In genomic region chr6:147222160-147222838, GRCh38 we compare ENCODE assay signal across 1 cellular context.
A peak's percentile ranks its signal among the peaks of the same experiment; 100 is the strongest.
TF ChIP-seq lines count a peak whose summit lies in the region.

No MANE protein-coding gene starts in this region.

TF ChIP-seq in K562, 482 proteins besides CTCF, POLR2A, EP300 and RAD21 (continued from another document and continues in another):
- TF ChIP-seq, protein P1, sequence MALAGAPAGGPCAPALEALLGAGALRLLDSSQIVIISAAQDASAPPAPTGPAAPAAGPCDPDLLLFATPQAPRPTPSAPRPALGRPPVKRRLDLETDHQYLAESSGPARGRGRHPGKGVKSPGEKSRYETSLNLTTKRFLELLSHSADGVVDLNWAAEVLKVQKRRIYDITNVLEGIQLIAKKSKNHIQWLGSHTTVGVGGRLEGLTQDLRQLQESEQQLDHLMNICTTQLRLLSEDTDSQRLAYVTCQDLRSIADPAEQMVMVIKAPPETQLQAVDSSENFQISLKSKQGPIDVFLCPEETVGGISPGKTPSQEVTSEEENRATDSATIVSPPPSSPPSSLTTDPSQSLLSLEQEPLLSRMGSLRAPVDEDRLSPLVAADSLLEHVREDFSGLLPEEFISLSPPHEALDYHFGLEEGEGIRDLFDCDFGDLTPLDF (CRISPR knock-in tag; IDR thresholded peaks at IDR 0.05), result no peak
- no peak for TF ChIP-seq MXI1 (IDR thresholded peaks at IDR 0.05; ENCODE audit: low read depth, low read length)
- peak; percentile 7; the same call in 1 of the 2 replicates for TF ChIP-seq LCOR (CRISPR knock-in tag; IDR thresholded peaks at IDR 0.05)
- TF ChIP-seq SUPT5H (IDR thresholded peaks at IDR 0.05), result 0 out of 2 replicates have a peak, but pooled peaks have one; percentile 8
- no peak for TF ChIP-seq YBX1 (IDR thresholded peaks at IDR 0.05)
- no peak for TF ChIP-seq RBFOX2 (IDR thresholded peaks at IDR 0.05; ENCODE audit: low read depth, low read length)
- no peak for TF ChIP-seq RNF219 (CRISPR knock-in tag; IDR thresholded peaks at IDR 0.05)
- TF ChIP-seq RHOXF2B (CRISPR knock-in tag; conservative IDR thresholded peaks at IDR 0.05), result no peak
- no peak for TF ChIP-seq ATF1 (CRISPR knock-in tag; IDR thresholded peaks at IDR 0.05)
- 0 out of 2 replicates have a peak, but pooled peaks have one; percentile 28 for TF ChIP-seq ATF1 (tag; IDR thresholded peaks at IDR 0.05)
- TF ChIP-seq ZBTB33 (CRISPR knock-in tag; IDR thresholded peaks at IDR 0.05), result 0 out of 2 replicates have a peak, but pooled peaks have one; percentile 12
- no peak for TF ChIP-seq POLR3A (IDR thresholded peaks at IDR 0.05; ENCODE audit: borderline replicate concordance, extremely low read depth, insufficient read depth, insufficient read length)
- TF ChIP-seq POLR2AphosphoS2 (IDR thresholded peaks at IDR 0.05; ENCODE audit: low read length), result no peak
- no peak for TF ChIP-seq NR2C1 (IDR thresholded peaks at IDR 0.05)
- TF ChIP-seq NR2C1 (tag; IDR thresholded peaks at IDR 0.05), result peak; percentile 42; the same call in 1 of the 2 replicates
- no peak for TF ChIP-seq MTF1 (CRISPR knock-in tag; IDR thresholded peaks at IDR 0.05; ENCODE audit: borderline replicate concordance)
- TF ChIP-seq ZNF561 (CRISPR knock-in tag; conservative IDR thresholded peaks at IDR 0.05), result 0 out of 2 replicates have a peak, but pooled peaks have one; percentile 60
- no peak for TF ChIP-seq ZNF785 (CRISPR knock-in tag; IDR thresholded peaks at IDR 0.05)
- TF ChIP-seq SREBF2 (CRISPR knock-in tag; IDR thresholded peaks at IDR 0.05), result no peak
- no peak for TF ChIP-seq KAT8 (IDR thresholded peaks at IDR 0.05; ENCODE audit: low read depth)
- peak; percentile 40; the same call in 1 of the 2 replicates for TF ChIP-seq BRD4 (IDR thresholded peaks at IDR 0.05)
- TF ChIP-seq, protein P2, sequence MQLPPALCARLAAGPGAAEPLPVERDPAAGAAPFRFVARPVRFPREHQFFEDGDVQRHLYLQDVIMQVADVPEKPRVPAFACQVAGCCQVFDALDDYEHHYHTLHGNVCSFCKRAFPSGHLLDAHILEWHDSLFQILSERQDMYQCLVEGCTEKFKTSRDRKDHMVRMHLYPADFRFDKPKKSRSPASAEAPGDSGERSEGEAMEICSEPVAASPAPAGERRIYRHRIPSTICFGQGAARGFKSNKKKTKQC (CRISPR knock-in tag; IDR thresholded peaks at IDR 0.05), result no peak
- no peak for TF ChIP-seq ZNF12 (CRISPR knock-in tag; IDR thresholded peaks at IDR 0.05)
- no peak for TF ChIP-seq RBM15 (IDR thresholded peaks at IDR 0.05; ENCODE audit: insufficient read depth, low read length)
- TF ChIP-seq SMAD1 (IDR thresholded peaks at IDR 0.05; ENCODE audit: low read depth, low read length, partially characterized antibody), result no peak
- TF ChIP-seq, protein P3, sequence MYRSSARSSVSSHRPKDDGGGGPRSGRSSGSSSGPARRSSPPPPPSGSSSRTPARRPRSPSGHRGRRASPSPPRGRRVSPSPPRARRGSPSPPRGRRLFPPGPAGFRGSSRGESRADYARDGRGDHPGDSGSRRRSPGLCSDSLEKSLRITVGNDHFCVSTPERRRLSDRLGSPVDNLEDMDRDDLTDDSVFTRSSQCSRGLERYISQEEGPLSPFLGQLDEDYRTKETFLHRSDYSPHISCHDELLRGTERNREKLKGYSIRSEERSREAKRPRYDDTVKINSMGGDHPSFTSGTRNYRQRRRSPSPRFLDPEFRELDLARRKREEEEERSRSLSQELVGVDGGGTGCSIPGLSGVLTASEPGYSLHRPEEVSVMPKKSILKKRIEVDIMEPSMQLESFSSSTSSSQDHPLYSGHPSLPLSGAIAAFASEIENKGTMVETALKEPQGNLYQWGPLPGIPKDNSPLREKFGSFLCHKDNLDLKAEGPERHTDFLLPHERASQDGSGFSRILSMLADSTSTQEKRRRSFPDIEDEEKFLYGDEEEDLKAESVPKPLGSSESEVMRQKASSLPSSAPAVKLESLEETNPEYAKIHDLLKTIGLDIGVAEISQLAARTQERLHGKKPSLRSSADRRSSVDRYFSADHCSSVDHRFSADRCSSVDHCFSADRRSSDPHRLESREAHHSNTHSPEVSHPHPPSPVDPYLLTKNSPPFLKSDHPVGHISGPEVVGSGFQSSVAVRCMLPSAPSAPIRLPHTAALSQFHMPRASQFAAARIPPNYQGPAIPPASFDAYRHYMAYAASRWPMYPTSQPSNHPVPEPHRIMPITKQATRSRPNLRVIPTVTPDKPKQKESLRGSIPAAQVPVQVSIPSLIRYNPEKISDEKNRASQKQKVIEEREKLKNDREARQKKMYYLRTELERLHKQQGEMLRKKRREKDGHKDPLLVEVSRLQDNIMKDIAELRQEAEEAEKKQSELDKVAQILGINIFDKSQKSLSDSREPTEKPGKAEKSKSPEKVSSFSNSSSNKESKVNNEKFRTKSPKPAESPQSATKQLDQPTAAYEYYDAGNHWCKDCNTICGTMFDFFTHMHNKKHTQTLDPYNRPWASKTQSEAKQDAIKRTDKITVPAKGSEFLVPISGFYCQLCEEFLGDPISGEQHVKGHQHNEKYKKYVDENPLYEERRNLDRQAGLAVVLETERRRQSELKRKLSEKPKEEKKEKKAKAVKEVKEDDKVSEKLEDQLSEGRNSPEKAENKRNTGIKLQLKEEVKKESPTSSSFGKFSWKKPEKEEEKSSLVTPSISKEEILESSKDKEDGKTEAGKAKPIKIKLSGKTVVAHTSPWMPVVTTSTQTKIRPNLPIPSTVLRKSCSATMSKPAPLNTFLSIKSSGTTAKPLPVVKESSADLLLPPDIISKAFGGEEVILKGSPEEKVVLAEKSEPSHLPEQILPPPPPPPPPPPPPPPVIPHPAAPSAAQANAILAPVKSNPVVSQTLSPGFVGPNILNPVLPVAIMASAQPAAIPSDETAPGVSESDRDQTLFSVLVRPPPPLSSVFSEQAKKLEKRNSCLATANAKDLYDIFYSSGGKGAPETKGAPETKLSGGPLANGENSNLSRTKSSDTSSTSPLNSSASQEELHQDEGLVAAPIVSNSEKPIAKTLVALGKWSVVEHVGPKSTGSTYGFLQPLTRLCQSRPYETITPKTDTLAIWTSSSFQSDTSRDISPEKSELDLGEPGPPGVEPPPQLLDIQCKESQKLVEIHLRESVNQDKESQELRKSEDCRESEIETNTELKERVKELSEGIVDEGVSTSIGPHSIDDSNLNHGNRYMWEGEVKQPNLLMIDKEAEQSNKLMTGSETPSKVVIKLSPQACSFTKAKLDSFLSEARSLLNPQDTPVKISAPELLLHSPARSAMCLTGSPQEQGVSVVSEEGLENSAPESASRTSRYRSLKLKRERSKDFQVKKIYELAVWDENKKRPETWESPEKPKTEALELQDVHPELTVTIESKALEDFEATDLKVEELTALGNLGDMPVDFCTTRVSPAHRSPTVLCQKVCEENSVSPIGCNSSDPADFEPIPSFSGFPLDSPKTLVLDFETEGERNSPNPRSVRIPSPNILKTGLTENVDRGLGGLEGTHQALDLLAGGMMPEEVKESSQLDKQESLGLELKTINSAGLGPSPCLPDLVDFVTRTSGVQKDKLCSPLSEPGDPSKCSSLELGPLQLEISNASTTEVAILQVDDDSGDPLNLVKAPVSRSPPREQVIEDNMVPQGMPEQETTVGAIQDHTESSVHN (IDR thresholded peaks at IDR 0.05; ENCODE audit: borderline replicate concordance in 1 of 2, low read depth in 1 of 2), result no peak
- no peak for TF ChIP-seq CAMTA2 (CRISPR knock-in tag; conservative IDR thresholded peaks at IDR 0.05)
- no peak for TF ChIP-seq ZNF655 (CRISPR knock-in tag; IDR thresholded peaks at IDR 0.05)
- TF ChIP-seq, protein P4, sequence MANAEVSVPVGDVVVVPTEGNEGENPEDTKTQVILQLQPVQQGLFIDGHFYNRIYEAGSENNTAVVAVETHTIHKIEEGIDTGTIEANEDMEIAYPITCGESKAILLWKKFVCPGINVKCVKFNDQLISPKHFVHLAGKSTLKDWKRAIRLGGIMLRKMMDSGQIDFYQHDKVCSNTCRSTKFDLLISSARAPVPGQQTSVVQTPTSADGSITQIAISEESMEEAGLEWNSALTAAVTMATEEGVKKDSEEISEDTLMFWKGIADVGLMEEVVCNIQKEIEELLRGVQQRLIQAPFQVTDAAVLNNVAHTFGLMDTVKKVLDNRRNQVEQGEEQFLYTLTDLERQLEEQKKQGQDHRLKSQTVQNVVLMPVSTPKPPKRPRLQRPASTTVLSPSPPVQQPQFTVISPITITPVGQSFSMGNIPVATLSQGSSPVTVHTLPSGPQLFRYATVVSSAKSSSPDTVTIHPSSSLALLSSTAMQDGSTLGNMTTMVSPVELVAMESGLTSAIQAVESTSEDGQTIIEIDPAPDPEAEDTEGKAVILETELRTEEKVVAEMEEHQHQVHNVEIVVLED (CRISPR knock-in tag; IDR thresholded peaks at IDR 0.05), result no peak
- no peak for TF ChIP-seq MCM2 (IDR thresholded peaks at IDR 0.05; ENCODE audit: low read depth)
- no peak for TF ChIP-seq KHSRP (IDR thresholded peaks at IDR 0.05)
- no peak for TF ChIP-seq HIVEP1 (CRISPR knock-in tag; IDR thresholded peaks at IDR 0.05)
- TF ChIP-seq FOXJ3 (CRISPR knock-in tag; IDR thresholded peaks at IDR 0.05), result no peak
- TF ChIP-seq U2AF2 (optimal IDR thresholded peaks at IDR 0.05; ENCODE audit: low read depth, low read length), result no peak
- TF ChIP-seq ESRRB (CRISPR knock-in tag; IDR thresholded peaks at IDR 0.05; ENCODE audit: borderline replicate concordance), result no peak
- TF ChIP-seq ZNF133 (CRISPR knock-in tag; IDR thresholded peaks at IDR 0.05), result no peak
- no peak for TF ChIP-seq ZNF436 (CRISPR knock-in tag; IDR thresholded peaks at IDR 0.05)
- no peak for TF ChIP-seq CSDE1 (IDR thresholded peaks at IDR 0.05)
- TF ChIP-seq TAF7 (tag; IDR thresholded peaks at IDR 0.05), result no peak
- no peak; the same call in 1 of the 2 replicates for TF ChIP-seq GATAD2A (IDR thresholded peaks at IDR 0.05)
- TF ChIP-seq, protein P5, sequence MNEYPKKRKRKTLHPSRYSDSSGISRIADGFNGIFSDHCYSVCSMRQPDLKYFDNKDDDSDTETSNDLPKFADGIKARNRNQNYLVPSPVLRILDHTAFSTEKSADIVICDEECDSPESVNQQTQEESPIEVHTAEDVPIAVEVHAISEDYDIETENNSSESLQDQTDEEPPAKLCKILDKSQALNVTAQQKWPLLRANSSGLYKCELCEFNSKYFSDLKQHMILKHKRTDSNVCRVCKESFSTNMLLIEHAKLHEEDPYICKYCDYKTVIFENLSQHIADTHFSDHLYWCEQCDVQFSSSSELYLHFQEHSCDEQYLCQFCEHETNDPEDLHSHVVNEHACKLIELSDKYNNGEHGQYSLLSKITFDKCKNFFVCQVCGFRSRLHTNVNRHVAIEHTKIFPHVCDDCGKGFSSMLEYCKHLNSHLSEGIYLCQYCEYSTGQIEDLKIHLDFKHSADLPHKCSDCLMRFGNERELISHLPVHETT (CRISPR knock-in tag; conservative IDR thresholded peaks at IDR 0.05 in 1 of 2, IDR thresholded peaks at IDR 0.05 in 1 of 2), result 0 out of 4 replicates have a peak, but pooled peaks of 1 of the 2 experiments have one; percentile 54
- TF ChIP-seq, protein P6, sequence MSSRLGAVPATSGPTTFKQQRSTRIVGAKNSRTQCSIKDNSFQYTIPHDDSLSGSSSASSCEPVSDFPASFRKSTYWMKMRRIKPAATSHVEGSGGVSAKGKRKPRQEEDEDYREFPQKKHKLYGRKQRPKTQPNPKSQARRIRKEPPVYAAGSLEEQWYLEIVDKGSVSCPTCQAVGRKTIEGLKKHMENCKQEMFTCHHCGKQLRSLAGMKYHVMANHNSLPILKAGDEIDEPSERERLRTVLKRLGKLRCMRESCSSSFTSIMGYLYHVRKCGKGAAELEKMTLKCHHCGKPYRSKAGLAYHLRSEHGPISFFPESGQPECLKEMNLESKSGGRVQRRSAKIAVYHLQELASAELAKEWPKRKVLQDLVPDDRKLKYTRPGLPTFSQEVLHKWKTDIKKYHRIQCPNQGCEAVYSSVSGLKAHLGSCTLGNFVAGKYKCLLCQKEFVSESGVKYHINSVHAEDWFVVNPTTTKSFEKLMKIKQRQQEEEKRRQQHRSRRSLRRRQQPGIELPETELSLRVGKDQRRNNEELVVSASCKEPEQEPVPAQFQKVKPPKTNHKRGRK (tag; IDR thresholded peaks at IDR 0.05), result no peak
